Comparison of ENCODE assay signal across 22 cellular contexts in the genomic region with DNA sequence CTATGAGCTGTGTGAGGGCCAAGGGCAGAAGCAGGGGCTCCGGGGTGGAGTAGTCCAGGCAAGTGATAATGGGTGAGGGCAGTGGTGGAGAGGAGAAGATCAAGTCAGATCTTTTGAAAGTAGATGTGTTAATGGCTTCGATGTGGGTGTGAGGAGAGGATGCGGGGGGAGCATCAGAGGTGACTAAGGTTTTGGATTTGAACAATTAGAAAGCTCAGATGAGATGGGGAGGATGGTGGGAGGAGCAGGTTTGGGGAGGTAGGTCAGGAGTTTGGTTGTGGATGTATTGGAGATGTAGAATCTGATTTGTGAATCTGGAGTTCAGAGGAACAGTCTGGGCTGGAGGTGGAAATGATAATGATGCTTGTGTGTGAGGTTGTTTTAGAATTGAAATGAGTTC. TPM values are rescaled to one million over a fixed set of nuclear protein-coding genes. Genes with fewer than 3 reads are reported as not detected.
DNase-seq lines count a peak whose midpoint lies in the region; ATAC-seq and TF ChIP-seq lines count a peak whose summit lies in the region.
"Had no signal": no experiment of that assay in that cellular context is flagged by ENCODE, and none has a peak within 500 bp of the region (broad histone marks: within the 10 kb centered on the region; RNA-seq: fewer than 3 reads in every experiment).

No MANE protein-coding gene starts in this region.

- H3K36me3 Mint-ChIP-seq in activated CD4-positive, alpha-beta T cell treated with anti-CD3 and anti-CD28 coated beads for 36 hours (ENCODE audit: low read depth) = peaks cover 40% of the 10 kb centered on the region
- H3K36me3 Mint-ChIP-seq in CD4-positive, alpha-beta T cell (ENCODE audit: low read depth) = peaks cover 53% of the 10 kb centered on the region
- peaks cover 54% of the 10 kb centered on the region for H3K36me3 Mint-ChIP-seq in activated T-helper 2 cell treated with anti-CD3 and anti-CD28 coated beads, Interferon-gamma antibody, Interleukin-2, Interleukin-4, amounts not matched to agents 10 μg/mL and 5 μg/mL and 100 μg/mL, durations not matched to agents 14 hours and 24 hours and 36 hours (ENCODE audit: low read depth)

- H3K4me3 ChIP-seq in H7 (ENCODE audit: insufficient read depth, low read depth, low read length) (no peak overlapping the region), left ventricle myocardium inferior (no peak overlapping the region)
- H3K4me3 ChIP-seq: HAP-1 had no signal

- no peak overlapping the region for H3K4me3 Mint-ChIP-seq in activated CD4-positive, alpha-beta T cell treated with anti-CD3 and anti-CD28 coated beads for 36 hours
- H3K4me3 Mint-ChIP-seq in CD4-positive, alpha-beta T cell = no peak overlapping the region
- no peak overlapping the region for H3K4me3 Mint-ChIP-seq in activated T-helper 2 cell treated with anti-CD3 and anti-CD28 coated beads, Interferon-gamma antibody, Interleukin-2, Interleukin-4, amounts not matched to agents 10 μg/mL and 5 μg/mL and 100 μg/mL, durations not matched to agents 14 hours and 24 hours and 36 hours (ENCODE audit: low read depth)
- H3K4me3 Mint-ChIP-seq: CD8-positive, alpha-beta T cell; IgD-negative memory B cell had no signal

- no peak for ATAC-seq in activated CD4-positive, alpha-beta T cell treated with anti-CD3 and anti-CD28 coated beads for 36 hours
- no peak for ATAC-seq in CD4-positive, alpha-beta T cell (ENCODE audit: poor library complexity)
- no peak for ATAC-seq in HG03565 (IDR thresholded peaks at IDR 0.05; ENCODE audit: unreplicated experiment)
- ATAC-seq: CD8-positive, alpha-beta T cell had no signal

- H3K9me3 ChIP-seq in CD4-positive, alpha-beta T cell (ENCODE audit: control insufficient read depth, low read length) = no peaks in the 10 kb centered on the region
- H3K9me3 ChIP-seq in left ventricle myocardium inferior (replicated peaks) = no peaks in the 10 kb centered on the region
- H3K9me3 ChIP-seq: BE2C, HAP-1 had no signal

- peaks cover 28% of the 10 kb centered on the region for H3K4me1 Mint-ChIP-seq in activated CD4-positive, alpha-beta T cell treated with anti-CD3 and anti-CD28 coated beads for 36 hours
- H3K4me1 Mint-ChIP-seq in CD4-positive, alpha-beta T cell (ENCODE audit: low read depth) = peaks cover 22% of the 10 kb centered on the region
- peaks cover 24% of the 10 kb centered on the region for H3K4me1 Mint-ChIP-seq in activated T-helper 2 cell treated with anti-CD3 and anti-CD28 coated beads, Interferon-gamma antibody, Interleukin-2, Interleukin-4, amounts not matched to agents 10 μg/mL and 5 μg/mL and 100 μg/mL, durations not matched to agents 14 hours and 24 hours and 36 hours (ENCODE audit: low read depth)

- no peaks in the 10 kb centered on the region for H3K27me3 Mint-ChIP-seq in activated CD4-positive, alpha-beta T cell treated with anti-CD3 and anti-CD28 coated beads for 36 hours
- no peaks in the 10 kb centered on the region for H3K27me3 Mint-ChIP-seq in CD4-positive, alpha-beta T cell
- no peaks in the 10 kb centered on the region for H3K27me3 Mint-ChIP-seq in activated T-helper 2 cell treated with anti-CD3 and anti-CD28 coated beads, Interferon-gamma antibody, Interleukin-2, Interleukin-4, amounts not matched to agents 10 μg/mL and 5 μg/mL and 100 μg/mL, durations not matched to agents 14 hours and 24 hours and 36 hours (ENCODE audit: low read depth)
- H3K27me3 Mint-ChIP-seq: IgD-negative memory B cell had no signal

- CTCF ChIA-PET in activated CD4-positive, alpha-beta T cell treated with anti-CD3 and anti-CD28 coated beads for 36 hours (lab: Charles Lee) = interaction anchor here (0.5 kb wide), 1 partner anchor 840 kb away, joined by 3 read pairs; no protein-coding TSS in a partner anchor
- CTCF ChIA-PET in CD4-positive, alpha-beta T cell (lab: Charles Lee) = no interaction called here

- H3K9me3 Mint-ChIP-seq in activated CD4-positive, alpha-beta T cell treated with anti-CD3 and anti-CD28 coated beads for 36 hours (ENCODE audit: low read depth) = no peaks in the 10 kb centered on the region
- H3K9me3 Mint-ChIP-seq in CD4-positive, alpha-beta T cell = no peaks in the 10 kb centered on the region
- H3K9me3 Mint-ChIP-seq in activated T-helper 2 cell treated with anti-CD3 and anti-CD28 coated beads, Interferon-gamma antibody, Interleukin-2, Interleukin-4, amounts not matched to agents 10 μg/mL and 5 μg/mL and 100 μg/mL, durations not matched to agents 14 hours and 24 hours and 36 hours = no peaks in the 10 kb centered on the region
- H3K9me3 Mint-ChIP-seq: CD8-positive, alpha-beta T cell; IgD-negative memory B cell had no signal

- no peak for TF ChIP-seq CTCF in CD4-positive, alpha-beta T cell (IDR thresholded peaks at IDR 0.05)
- TF ChIP-seq CTCF in left ventricle myocardium inferior (IDR thresholded peaks at IDR 0.05; ENCODE audit: borderline replicate concordance) = no peak

- POLR2A ChIA-PET in activated CD4-positive, alpha-beta T cell treated with anti-CD3 and anti-CD28 coated beads for 36 hours (lab: Charles Lee) = no interaction called here
- POLR2A ChIA-PET in CD4-positive, alpha-beta T cell (lab: Charles Lee) = no interaction called here

- no peak overlapping the region for H3K27ac ChIP-seq in CD4-positive, alpha-beta T cell (ENCODE audit: low read depth, low read length)
- H3K27ac ChIP-seq in epithelial cell of prostate (peak overlapping the region; percentile 17), left ventricle myocardium inferior (replicated peaks) (no peak overlapping the region)
- H3K27ac ChIP-seq: HL-60 had no signal

- intact Hi-C loops in activated CD4-positive, alpha-beta T cell treated with anti-CD3 and anti-CD28 coated beads for 36 hours (cut with DNase I, micrococcal nuclease) = no loop called here
- intact Hi-C loops in CD4-positive, alpha-beta T cell (cut with DNase I, micrococcal nuclease) = no loop called here
- intact Hi-C loops in activated T-helper 2 cell treated with anti-CD3 and anti-CD28 coated beads, Interferon-gamma antibody, Interleukin-2, Interleukin-4, amounts not matched to agents 10 μg/mL and 5 μg/mL and 100 μg/mL, durations not matched to agents 14 hours and 24 hours and 36 hours (cut with micrococcal nuclease) = no loop called here
- intact Hi-C loops in left ventricle myocardium inferior (cut with micrococcal nuclease) = no loop called here

- H3K36me3 ChIP-seq in H7 (replicated peaks; ENCODE audit: control insufficient read depth, insufficient read depth, low read length) = peaks cover 9% of the 10 kb centered on the region
- H3K36me3 ChIP-seq in left ventricle myocardium inferior = peaks cover 16% of the 10 kb centered on the region

- H3K4me1 ChIP-seq in left ventricle myocardium inferior = peaks cover 11% of the 10 kb centered on the region
- H3K4me1 ChIP-seq: BE2C had no signal

- DNase-seq in activated CD4-positive, alpha-beta T cell treated with anti-CD3 and anti-CD28 coated beads for 36 hours = no peak
- DNase-seq in activated CD4-positive, alpha-beta T cell treated with anti-CD3 and anti-CD28 coated beads, Interleukin-2, amount 50 U/mL, for 1 hour = no peak
- DNase-seq in CD4-positive, alpha-beta T cell = no peak
- no peak for DNase-seq in activated T-helper 2 cell treated with anti-CD3 and anti-CD28 coated beads, Interferon-gamma antibody, Interleukin-2, Interleukin-4, amounts not matched to agents 10 μg/mL and 5 μg/mL and 100 μg/mL, durations not matched to agents 14 hours and 24 hours and 36 hours (ENCODE audit: low spot score)
- DNase-seq in epithelial cell of prostate (ENCODE audit: low read depth, low spot score) (no peak), H7 (no peak), left ventricle myocardium inferior (no peak)
- DNase-seq: 8988T; BE2C; CD8-positive, alpha-beta T cell; DND-41; Kasumi-1; MM.1S; NCI-H1105; NCI-H1694; NCI-H2107; NCI-H2227 treated with DMSO at 0.1 percent for 48 hours; NCI-H524 had no signal

- peak overlapping the region; percentile 69 for H3K27ac Mint-ChIP-seq in activated CD4-positive, alpha-beta T cell treated with anti-CD3 and anti-CD28 coated beads for 36 hours
- peak overlapping the region; percentile 47 for H3K27ac Mint-ChIP-seq in CD4-positive, alpha-beta T cell
- H3K27ac Mint-ChIP-seq in activated T-helper 2 cell treated with anti-CD3 and anti-CD28 coated beads, Interferon-gamma antibody, Interleukin-2, Interleukin-4, amounts not matched to agents 10 μg/mL and 5 μg/mL and 100 μg/mL, durations not matched to agents 14 hours and 24 hours and 36 hours = peak overlapping the region; percentile 56
- H3K27ac Mint-ChIP-seq: CD8-positive, alpha-beta T cell; IgD-negative memory B cell had no signal

- H3K27me3 ChIP-seq in CD4-positive, alpha-beta T cell (ENCODE audit: control insufficient read depth, insufficient read depth, low read length) = no peaks in the 10 kb centered on the region
- H3K27me3 ChIP-seq in H7 (ENCODE audit: control insufficient read depth, insufficient read depth, low read length) = no peaks in the 10 kb centered on the region
- H3K27me3 ChIP-seq in left ventricle myocardium inferior (ENCODE audit: low read depth) = no peaks in the 10 kb centered on the region
- H3K27me3 ChIP-seq: BE2C had no signal

RNA-seq across cellular contexts. Expression of a gene that starts 4.6 kb away (rescaled TPM):
- 10 to 100 TPM; 73.0 to 93.7 TPM for total RNA-seq in activated CD4-positive, alpha-beta T cell treated with anti-CD3 and anti-CD28 coated beads for 36 hours
- 10 to 100 TPM; 60.0 to 61.0 TPM for total RNA-seq in CD4-positive, alpha-beta T cell
- 84.6 and 89.8 TPM in 2 replicates for total RNA-seq in activated T-helper 2 cell treated with anti-CD3 and anti-CD28 coated beads, Interferon-gamma antibody, Interleukin-2, Interleukin-4, amounts not matched to agents 10 μg/mL and 5 μg/mL and 100 μg/mL, durations not matched to agents 14 hours and 24 hours and 36 hours
- total RNA-seq in H7 (2014; rRNA removed; shearing (Covaris generic)) = 72.2 and 85.5 TPM in 2 replicates
- total RNA-seq in left ventricle myocardium inferior = 15.3 TPM

RNA-seq across cellular contexts. Expression of a gene that starts 10.5 kb away (rescaled TPM):
- 10 to 100 TPM; 83.5 to 98.1 TPM for total RNA-seq in activated CD4-positive, alpha-beta T cell treated with anti-CD3 and anti-CD28 coated beads for 36 hours
- total RNA-seq in CD4-positive, alpha-beta T cell = 1 to 10 TPM; 7.0 to 8.3 TPM
- 146 and 147 TPM in 2 replicates for total RNA-seq in activated T-helper 2 cell treated with anti-CD3 and anti-CD28 coated beads, Interferon-gamma antibody, Interleukin-2, Interleukin-4, amounts not matched to agents 10 μg/mL and 5 μg/mL and 100 μg/mL, durations not matched to agents 14 hours and 24 hours and 36 hours
- 44.0 and 65.0 TPM in 2 replicates for total RNA-seq in H7 (2014; rRNA removed; shearing (Covaris generic))
- 0.71 TPM for total RNA-seq in left ventricle myocardium inferior

RNA-seq across cellular contexts. Expression of a gene that starts 28.2 kb away (rescaled TPM):
- total RNA-seq in activated CD4-positive, alpha-beta T cell treated with anti-CD3 and anti-CD28 coated beads for 36 hours = 1 to 10 TPM; 6.9 to 9.0 TPM
- 10 to 100 TPM; 12.0 to 14.1 TPM for total RNA-seq in CD4-positive, alpha-beta T cell
- total RNA-seq in activated T-helper 2 cell treated with anti-CD3 and anti-CD28 coated beads, Interferon-gamma antibody, Interleukin-2, Interleukin-4, amounts not matched to agents 10 μg/mL and 5 μg/mL and 100 μg/mL, durations not matched to agents 14 hours and 24 hours and 36 hours = 16.5 and 17.7 TPM in 2 replicates
- total RNA-seq in H7 (2014; rRNA removed; shearing (Covaris generic)) = 22.8 and 23.8 TPM in 2 replicates
- 13.6 TPM for total RNA-seq in left ventricle myocardium inferior

RNA-seq across cellular contexts. Expression of a gene that starts 41.0 kb away (rescaled TPM):
- 100 to 1,000 TPM; 137 to 140 TPM for total RNA-seq in activated CD4-positive, alpha-beta T cell treated with anti-CD3 and anti-CD28 coated beads for 36 hours
- total RNA-seq in CD4-positive, alpha-beta T cell = 10 to 100 TPM; 38.1 to 41.1 TPM
- total RNA-seq in activated T-helper 2 cell treated with anti-CD3 and anti-CD28 coated beads, Interferon-gamma antibody, Interleukin-2, Interleukin-4, amounts not matched to agents 10 μg/mL and 5 μg/mL and 100 μg/mL, durations not matched to agents 14 hours and 24 hours and 36 hours = 209 and 212 TPM in 2 replicates
- total RNA-seq in H7 (2014; rRNA removed; shearing (Covaris generic)) = 158 and 159 TPM in 2 replicates
- total RNA-seq in left ventricle myocardium inferior = 48.9 TPM

RNA-seq across cellular contexts. Expression of a gene that starts 58.9 kb away (rescaled TPM):
- total RNA-seq in activated CD4-positive, alpha-beta T cell treated with anti-CD3 and anti-CD28 coated beads for 36 hours = 10 to 100 TPM; 13.2 to 15.2 TPM
- total RNA-seq in CD4-positive, alpha-beta T cell = 10 to 100 TPM; 26.7 to 30.5 TPM
- 16.0 and 18.3 TPM in 2 replicates for total RNA-seq in activated T-helper 2 cell treated with anti-CD3 and anti-CD28 coated beads, Interferon-gamma antibody, Interleukin-2, Interleukin-4, amounts not matched to agents 10 μg/mL and 5 μg/mL and 100 μg/mL, durations not matched to agents 14 hours and 24 hours and 36 hours
- 4.0 and 6.5 TPM in 2 replicates for total RNA-seq in H7 (2014; rRNA removed; shearing (Covaris generic))
- total RNA-seq in left ventricle myocardium inferior = 14.5 TPM
